1 cellular context compared by ENCODE assay signal in the genomic region with DNA sequence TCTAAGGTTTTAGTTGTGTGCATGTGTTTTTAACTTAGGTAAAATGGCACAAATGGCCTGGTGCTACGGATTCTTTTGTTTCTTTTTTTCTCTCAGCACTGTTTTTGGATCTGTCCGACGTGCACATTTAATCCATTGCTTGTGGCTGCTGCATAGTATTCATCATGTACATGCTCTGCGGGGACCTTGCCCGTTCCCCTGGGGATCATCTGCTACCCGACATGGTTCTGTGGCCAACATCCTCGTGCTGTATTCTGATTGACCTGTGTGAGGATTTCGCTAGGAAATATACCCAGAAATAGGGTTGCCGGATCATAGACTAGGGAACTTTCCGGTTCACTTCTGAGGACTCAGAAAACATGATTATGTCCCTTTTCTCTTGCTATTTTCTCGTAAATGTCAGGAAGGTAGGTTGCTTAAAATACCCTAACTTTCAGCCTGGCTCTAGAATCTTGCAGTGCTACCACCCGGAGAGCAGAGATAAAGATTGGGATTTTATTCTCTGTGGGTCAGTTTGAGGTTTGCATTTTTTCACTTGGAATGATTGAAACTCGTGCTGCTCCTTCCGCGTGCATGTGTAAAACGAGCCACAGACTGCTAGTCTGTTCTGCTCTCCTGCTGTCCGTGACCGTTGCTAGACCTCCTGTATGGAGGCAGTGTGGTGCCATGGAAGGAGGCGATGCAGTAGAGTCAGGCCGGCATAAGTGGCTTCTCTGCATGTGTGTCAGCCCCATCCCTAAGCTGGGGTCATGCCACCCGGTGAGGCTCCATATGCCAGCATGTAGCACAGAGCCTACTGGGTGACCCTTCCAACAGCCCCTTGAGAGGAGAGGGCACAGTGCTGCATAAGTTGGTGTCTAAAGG.
TF ChIP-seq lines count a peak whose summit lies in the region.

No MANE protein-coding gene starts in this region.

TF ChIP-seq in GM23338, 12 proteins besides CTCF, POLR2A, EP300 and RAD21:
- TF ChIP-seq JUNB (IDR thresholded peaks at IDR 0.05; ENCODE audit: unreplicated experiment), result no peak
- TF ChIP-seq ETS1 (IDR thresholded peaks at IDR 0.05), result no peak
- TF ChIP-seq ZNF331 (CRISPR knock-in tag; IDR thresholded peaks at IDR 0.05; ENCODE audit: low read depth), result no peak
- TF ChIP-seq, protein P1, sequence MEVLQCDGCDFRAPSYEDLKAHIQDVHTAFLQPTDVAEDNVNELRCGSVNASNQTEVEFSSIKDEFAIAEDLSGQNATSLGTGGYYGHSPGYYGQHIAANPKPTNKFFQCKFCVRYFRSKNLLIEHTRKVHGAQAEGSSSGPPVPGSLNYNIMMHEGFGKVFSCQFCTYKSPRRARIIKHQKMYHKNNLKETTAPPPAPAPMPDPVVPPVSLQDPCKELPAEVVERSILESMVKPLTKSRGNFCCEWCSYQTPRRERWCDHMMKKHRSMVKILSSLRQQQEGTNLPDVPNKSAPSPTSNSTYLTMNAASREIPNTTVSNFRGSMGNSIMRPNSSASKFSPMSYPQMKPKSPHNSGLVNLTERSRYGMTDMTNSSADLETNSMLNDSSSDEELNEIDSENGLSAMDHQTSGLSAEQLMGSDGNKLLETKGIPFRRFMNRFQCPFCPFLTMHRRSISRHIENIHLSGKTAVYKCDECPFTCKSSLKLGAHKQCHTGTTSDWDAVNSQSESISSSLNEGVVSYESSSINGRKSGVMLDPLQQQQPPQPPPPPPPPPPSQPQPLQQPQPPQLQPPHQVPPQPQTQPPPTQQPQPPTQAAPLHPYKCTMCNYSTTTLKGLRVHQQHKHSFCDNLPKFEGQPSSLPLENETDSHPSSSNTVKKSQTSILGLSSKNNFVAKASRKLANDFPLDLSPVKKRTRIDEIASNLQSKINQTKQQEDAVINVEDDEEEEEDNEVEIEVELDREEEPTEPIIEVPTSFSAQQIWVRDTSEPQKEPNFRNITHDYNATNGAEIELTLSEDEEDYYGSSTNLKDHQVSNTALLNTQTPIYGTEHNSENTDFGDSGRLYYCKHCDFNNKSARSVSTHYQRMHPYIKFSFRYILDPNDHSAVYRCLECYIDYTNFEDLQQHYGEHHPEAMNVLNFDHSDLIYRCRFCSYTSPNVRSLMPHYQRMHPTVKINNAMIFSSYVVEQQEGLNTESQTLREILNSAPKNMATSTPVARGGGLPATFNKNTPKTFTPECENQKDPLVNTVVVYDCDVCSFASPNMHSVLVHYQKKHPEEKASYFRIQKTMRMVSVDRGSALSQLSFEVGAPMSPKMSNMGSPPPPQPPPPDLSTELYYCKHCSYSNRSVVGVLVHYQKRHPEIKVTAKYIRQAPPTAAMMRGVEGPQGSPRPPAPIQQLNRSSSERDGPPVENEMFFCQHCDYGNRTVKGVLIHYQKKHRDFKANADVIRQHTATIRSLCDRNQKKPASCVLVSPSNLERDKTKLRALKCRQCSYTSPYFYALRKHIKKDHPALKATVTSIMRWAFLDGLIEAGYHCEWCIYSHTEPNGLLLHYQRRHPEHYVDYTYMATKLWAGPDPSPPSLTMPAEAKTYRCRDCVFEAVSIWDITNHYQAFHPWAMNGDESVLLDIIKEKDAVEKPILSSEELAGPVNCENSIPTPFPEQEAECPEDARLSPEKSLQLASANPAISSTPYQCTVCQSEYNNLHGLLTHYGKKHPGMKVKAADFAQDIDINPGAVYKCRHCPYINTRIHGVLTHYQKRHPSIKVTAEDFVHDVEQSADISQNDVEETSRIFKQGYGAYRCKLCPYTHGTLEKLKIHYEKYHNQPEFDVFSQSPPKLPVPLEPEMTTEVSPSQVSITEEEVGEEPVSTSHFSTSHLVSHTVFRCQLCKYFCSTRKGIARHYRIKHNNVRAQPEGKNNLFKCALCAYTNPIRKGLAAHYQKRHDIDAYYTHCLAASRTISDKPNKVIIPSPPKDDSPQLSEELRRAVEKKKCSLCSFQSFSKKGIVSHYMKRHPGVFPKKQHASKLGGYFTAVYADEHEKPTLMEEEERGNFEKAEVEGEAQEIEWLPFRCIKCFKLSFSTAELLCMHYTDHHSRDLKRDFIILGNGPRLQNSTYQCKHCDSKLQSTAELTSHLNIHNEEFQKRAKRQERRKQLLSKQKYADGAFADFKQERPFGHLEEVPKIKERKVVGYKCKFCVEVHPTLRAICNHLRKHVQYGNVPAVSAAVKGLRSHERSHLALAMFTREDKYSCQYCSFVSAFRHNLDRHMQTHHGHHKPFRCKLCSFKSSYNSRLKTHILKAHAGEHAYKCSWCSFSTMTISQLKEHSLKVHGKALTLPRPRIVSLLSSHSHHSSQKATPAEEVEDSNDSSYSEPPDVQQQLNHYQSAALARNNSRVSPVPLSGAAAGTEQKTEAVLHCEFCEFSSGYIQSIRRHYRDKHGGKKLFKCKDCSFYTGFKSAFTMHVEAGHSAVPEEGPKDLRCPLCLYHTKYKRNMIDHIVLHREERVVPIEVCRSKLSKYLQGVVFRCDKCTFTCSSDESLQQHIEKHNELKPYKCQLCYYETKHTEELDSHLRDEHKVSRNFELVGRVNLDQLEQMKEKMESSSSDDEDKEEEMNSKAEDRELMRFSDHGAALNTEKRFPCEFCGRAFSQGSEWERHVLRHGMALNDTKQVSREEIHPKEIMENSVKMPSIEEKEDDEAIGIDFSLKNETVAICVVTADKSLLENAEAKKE (CRISPR knock-in tag; IDR thresholded peaks at IDR 0.05), result no peak
- no peak for TF ChIP-seq CREB1 (CRISPR knock-in tag; IDR thresholded peaks at IDR 0.05; ENCODE audit: low read depth)
- no peak for TF ChIP-seq REST (IDR thresholded peaks at IDR 0.05; ENCODE audit: unreplicated experiment)
- no peak for TF ChIP-seq ZNF114 (CRISPR knock-in tag; IDR thresholded peaks at IDR 0.05)
- no peak for TF ChIP-seq POLR2AphosphoS5 (IDR thresholded peaks at IDR 0.05; ENCODE audit: low read depth)
- no peak for TF ChIP-seq STAT1 (IDR thresholded peaks at IDR 0.05; ENCODE audit: unreplicated experiment)
- TF ChIP-seq EZH2phosphoT487 (IDR thresholded peaks at IDR 0.05; ENCODE audit: unreplicated experiment), result no peak
- TF ChIP-seq EZH2 (IDR thresholded peaks at IDR 0.05; ENCODE audit: low read depth, unreplicated experiment), result no peak
- TF ChIP-seq NANOG (IDR thresholded peaks at IDR 0.05; ENCODE audit: borderline replicate concordance), result no peak
